Comparison of ENCODE assay signal across 8 cellular contexts in genomic region chr5:139394123-139394653, GRCh38. TPM values are rescaled to one million over a fixed set of nuclear protein-coding genes. Genes with fewer than 3 reads are reported as not detected.
A peak's percentile ranks its signal among the peaks of the same experiment; 100 is the strongest.
DNase-seq lines count a peak whose midpoint lies in the region; ATAC-seq and TF ChIP-seq lines count a peak whose summit lies in the region.

No MANE protein-coding gene starts in this region.

- H3K9ac ChIP-seq in neural progenitor cell, result no peak overlapping the region

- H3K4me3 Mint-ChIP-seq in neural progenitor cell, result no peak overlapping the region

- peak overlapping the region; percentile 83 for H2AFZ ChIP-seq in neural progenitor cell (replicated peaks)

- no peak for ATAC-seq in HG02884 (IDR thresholded peaks at IDR 0.05; ENCODE audit: unreplicated experiment)

- H3K27ac Mint-ChIP-seq in neural progenitor cell, result no peak overlapping the region

- H3K9me3 Mint-ChIP-seq in neural progenitor cell, result no peaks in the 10 kb centered on the region

- H3K27me3 ChIP-seq in esophagus squamous epithelium (peaks cover 0 to 38% (median 0%) of the 10 kb centered on the region in 4 donors), neural progenitor cell (peaks cover 51% of the 10 kb centered on the region)

- intact Hi-C loops in esophagus squamous epithelium (cut with DNase I), result loop anchor here (5.0 kb wide), 1 partner anchor 52 kb away; the partner anchor contains the start of gene PAIP2

- H3K4me1 Mint-ChIP-seq in neural progenitor cell, result peaks cover 14% of the 10 kb centered on the region

- H3K9me3 ChIP-seq in esophagus squamous epithelium (no peaks in the 10 kb centered on the region), neural progenitor cell (ENCODE audit: low read depth) (no peaks in the 10 kb centered on the region)

- H3K27ac ChIP-seq in esophagus squamous epithelium (peak overlapping the region; percentile 52 to 81 (median 56)), neural progenitor cell (no peak overlapping the region)

- peaks cover 4% of the 10 kb centered on the region for H4K20me1 ChIP-seq in neural progenitor cell (ENCODE audit: low read depth)

- no peaks in the 10 kb centered on the region for H3K79me2 ChIP-seq in neural progenitor cell (ENCODE audit: low read depth)

- peaks cover 32 to 68% (median 45%) of the 10 kb centered on the region in 3 donors for H3K4me1 ChIP-seq in esophagus squamous epithelium
- peaks cover 12% of the 10 kb centered on the region for H3K4me1 ChIP-seq in neural progenitor cell

- H3K27me3 Mint-ChIP-seq in neural progenitor cell (ENCODE audit: insufficient read depth, low read depth), result peaks cover 30% of the 10 kb centered on the region

- peak overlapping the region; percentile 35 to 73 (median 56) for H3K4me3 ChIP-seq in esophagus squamous epithelium
- peak overlapping the region; percentile 46 for H3K4me3 ChIP-seq in neural progenitor cell

- peak in 3 of 6 experiments; percentile 47 to 67 (median 61) for TF ChIP-seq CTCF in esophagus squamous epithelium (IDR thresholded peaks at IDR 0.05)
- TF ChIP-seq CTCF in neural progenitor cell (IDR thresholded peaks at IDR 0.05), result peak; percentile 75

- no CpG with 5 or more reads among the region's 62 CpGs for WGBS in esophagus squamous epithelium, 2 donors

- peaks cover 14% of the 10 kb centered on the region for H3K36me3 Mint-ChIP-seq in neural progenitor cell

- DNase-seq in stimulated activated CD4-positive, alpha-beta T cell treated with anti-CD3 and anti-CD28 coated beads, Interleukin-1b, Interleukin-23, amount 100 ng/mL, for 4 hours (ENCODE audit: low read depth in 2 of 2), result peak; percentile 29 to 42
- no peak for DNase-seq in stimulated activated CD4-positive, alpha-beta T cell treated with anti-CD3 and anti-CD28 coated beads, Interleukin-4, amount 100 ng/mL, for 1 hour
- DNase-seq in activated CD4-positive, alpha-beta T cell treated with anti-CD3 and anti-CD28 coated beads, Interleukin-2, amount 50 U/mL, for 48 hours, result peak; percentile 63 to 69
- no peak for DNase-seq in esophagus squamous epithelium (lab: John Stamatoyannopoulos, UW)
- peak; percentile 88 for DNase-seq in neural progenitor cell (ENCODE audit: low spot score)
- DNase-seq in NCI-H2227 treated with DMSO at 0.1 percent for 48 hours (lab: John Stamatoyannopoulos, UW), result no peak
- DNase-seq in HT-29 (ENCODE audit: low spot score), result no peak

- H3K36me3 ChIP-seq in esophagus squamous epithelium (no peaks in the 10 kb centered on the region), neural progenitor cell (no peaks in the 10 kb centered on the region)

- H3F3A ChIP-seq in neural progenitor cell (ENCODE audit: low read depth), result peaks cover 36% of the 10 kb centered on the region

- peak overlapping the region; percentile 82 for H3K4me2 ChIP-seq in neural progenitor cell

- TF ChIP-seq POLR2A in esophagus squamous epithelium (IDR thresholded peaks at IDR 0.05), result no peak

RNA-seq across cellular contexts. Expression of gene PROB1, which starts 0.7 kb away (rescaled TPM):
- total RNA-seq in esophagus squamous epithelium (1 to 10 TPM in 3 of 4 donors, under 1 TPM in 1; 0.95 to 1.8 (median 1.0) TPM), neural progenitor cell (ENCODE audit: low replicate concordance) (0.67 and 2.6 TPM in 2 replicates)
- total RNA-seq in HT-29 (2014; rRNA removed; shearing (Covaris generic)), result 1.5 and 2.0 TPM in 2 replicates

RNA-seq across cellular contexts. Expression of gene MZB1, which starts 4.5 kb away (rescaled TPM):
- total RNA-seq in esophagus squamous epithelium (10 to 100 TPM in 1 of 4 donors, 1 to 10 TPM in 1, under 1 TPM in 2; 0.49 to 11.0 (median 2.0) TPM), neural progenitor cell (ENCODE audit: low replicate concordance) (0.53 TPM in 1 of 2 replicates, not detected in the other)
- 0.25 TPM in 1 of 2 replicates, not detected in the other for total RNA-seq in HT-29 (2014; rRNA removed; shearing (Covaris generic))

RNA-seq across cellular contexts. Expression of gene SPATA24, which starts 9.7 kb away (rescaled TPM):
- total RNA-seq in esophagus squamous epithelium (1 to 10 TPM; 1.5 to 5.9 (median 5.5) TPM), neural progenitor cell (ENCODE audit: low replicate concordance) (15.2 and 15.7 TPM in 2 replicates)
- 3.8 and 10.4 TPM in 2 replicates for total RNA-seq in HT-29 (2014; rRNA removed; shearing (Covaris generic))

RNA-seq across cellular contexts. Expression of gene SLC23A1, which starts 11.1 kb away (rescaled TPM):
- total RNA-seq in esophagus squamous epithelium (1 to 10 TPM in 1 of 4 donors, not detected in 3; 6.4 TPM), neural progenitor cell (ENCODE audit: low replicate concordance) (not detected in 2 replicates)
- 0.39 and 0.74 TPM in 2 replicates for total RNA-seq in HT-29 (2014; rRNA removed; shearing (Covaris generic))

RNA-seq across cellular contexts. Expression of gene DNAJC18, which starts 45.1 kb away (rescaled TPM):
- total RNA-seq in esophagus squamous epithelium (1 to 10 TPM in 3 of 4 donors, under 1 TPM in 1; 0.53 to 6.9 (median 3.9) TPM), neural progenitor cell (ENCODE audit: low replicate concordance) (13.7 and 21.7 TPM in 2 replicates)
- 0.44 and 0.81 TPM in 2 replicates for total RNA-seq in HT-29 (2014; rRNA removed; shearing (Covaris generic))

Comparison
In these comparisons a context has a peak if more than half of its experiments do, and no peak if none do; other contexts are left out.
1. DNase-seq: peak in stimulated activated CD4-positive, alpha-beta T cell treated with anti-CD3 and anti-CD28 coated beads, Interleukin-1b, Interleukin-23, amount 100 ng/mL, for 4 hours (2 of 2), activated CD4-positive, alpha-beta T cell treated with anti-CD3 and anti-CD28 coated beads, Interleukin-2, amount 50 U/mL, for 48 hours (2 of 2) and neural progenitor cell (single experiment); none in stimulated activated CD4-positive, alpha-beta T cell treated with anti-CD3 and anti-CD28 coated beads, Interleukin-4, amount 100 ng/mL, for 1 hour (single experiment), esophagus squamous epithelium (single experiment), NCI-H2227 treated with DMSO at 0.1 percent for 48 hours (single experiment) and HT-29 (single experiment).